In the genomic region with DNA sequence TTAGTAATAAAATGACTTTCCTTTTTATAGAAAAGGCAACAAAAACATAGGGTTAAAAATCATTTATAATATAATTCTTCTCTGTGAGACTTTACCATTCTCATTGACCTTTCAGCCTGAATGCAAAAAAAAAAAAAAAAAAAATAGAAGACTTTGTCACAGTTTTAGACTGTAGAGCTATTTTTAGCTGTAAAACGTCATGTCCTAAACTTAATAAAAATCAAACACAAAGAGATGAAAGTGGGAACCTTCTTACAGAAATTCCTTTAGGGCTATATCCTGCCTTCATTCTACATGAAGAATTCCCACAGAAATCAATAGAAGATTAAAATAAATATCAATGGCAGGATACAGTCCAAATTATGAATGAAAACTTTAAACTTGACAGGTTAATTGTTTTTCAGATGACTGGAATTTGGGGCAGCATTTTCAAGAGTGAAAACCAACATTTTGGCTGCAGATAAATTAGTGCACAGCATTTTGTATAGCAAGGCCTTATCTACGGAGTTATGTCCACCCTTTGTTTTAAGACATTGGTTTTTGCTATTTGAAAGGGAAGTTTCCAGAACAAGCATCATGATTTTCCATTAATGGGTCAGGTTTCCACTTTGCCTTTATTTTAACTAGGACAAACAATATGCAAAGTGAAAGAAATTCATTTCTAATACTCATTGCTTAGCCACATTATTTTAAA, we compare ENCODE assay signal across 18 cellular contexts.
DNase-seq lines count a peak whose midpoint lies in the region; ATAC-seq and TF ChIP-seq lines count a peak whose summit lies in the region.
"Had no signal": no experiment of that assay in that cellular context is flagged by ENCODE, and none has a peak within 500 bp of the region (broad histone marks: within the 10 kb centered on the region; RNA-seq: fewer than 3 reads in every experiment).

No MANE protein-coding gene starts in this region.

- no peak overlapping the region for H3K4me2 ChIP-seq in smooth muscle cell

- 29 to 40% methylated on average over 2 of the region's 2 CpGs for WGBS in heart right ventricle, 2 donors
- WGBS in smooth muscle cell (ENCODE audit: low lambda C conversion rate) = 63% methylated on average over 2 of the region's 2 CpGs
- 42 to 45% methylated on average over 2 of the region's 2 CpGs for WGBS in lower leg skin, 2 donors

- TF ChIP-seq POLR2A in lower leg skin (IDR thresholded peaks at IDR 0.05) = no peak
- TF ChIP-seq POLR2A in GM18505 (IDR thresholded peaks at IDR 0.05; ENCODE audit: borderline replicate concordance, extremely low read depth, insufficient read depth, insufficient read length) = no peak

- H3K9ac ChIP-seq in smooth muscle cell (ENCODE audit: low read depth) = no peak overlapping the region

- peaks cover 0 to 33% (median 0%) of the 10 kb centered on the region in 9 donors for H3K4me1 ChIP-seq in heart right ventricle
- peaks cover 18% of the 10 kb centered on the region for H3K4me1 ChIP-seq in SJSA1 (replicated peaks)
- peaks cover 14% of the 10 kb centered on the region for H3K4me1 ChIP-seq in foreskin keratinocyte
- peaks cover 2% of the 10 kb centered on the region for H3K4me1 ChIP-seq in smooth muscle cell (ENCODE audit: low read depth)

- H3K79me2 ChIP-seq in smooth muscle cell (ENCODE audit: low read depth) = no peaks in the 10 kb centered on the region

- intact Hi-C loops in heart right ventricle (cut with DNase I) (loop anchor here in 2 of 10 donors (10.0 kb wide), 1 partner anchor 154 kb away; no protein-coding TSS in a partner anchor), cardiac septum (cut with DNase I) (loop anchor here (2.0 to 5.0 kb wide), 2 partner anchors 47 to 156 kb away; no protein-coding TSS in a partner anchor), lower leg skin (cut with DNase I; ENCODE audit: low total_unique reads) (no loop called here)

- H3K4me3 ChIP-seq in heart right ventricle = no peak overlapping the region
- H3K4me3 ChIP-seq in SJSA1 = no peak overlapping the region
- no peak overlapping the region for H3K4me3 ChIP-seq in smooth muscle cell
- no peak overlapping the region for H3K4me3 ChIP-seq in lower leg skin (ENCODE audit: low read depth, poor library complexity, severe bottlenecking)
- H3K4me3 ChIP-seq: K562, MG63 had no signal

- H3K9me3 ChIP-seq in heart right ventricle (no peaks in the 10 kb centered on the region), SJSA1 (replicated peaks) (no peaks in the 10 kb centered on the region), smooth muscle cell (replicated peaks; ENCODE audit: low read depth) (no peaks in the 10 kb centered on the region)
- H3K9me3 ChIP-seq: MG63 had no signal

- H3K36me3 ChIP-seq in heart right ventricle (no peaks in the 10 kb centered on the region), SJSA1 (no peaks in the 10 kb centered on the region), smooth muscle cell (ENCODE audit: low read depth) (no peaks in the 10 kb centered on the region)
- H3K36me3 ChIP-seq: MG63 had no signal

- no peak for TF ChIP-seq CTCF in heart right ventricle (IDR thresholded peaks at IDR 0.05)
- TF ChIP-seq CTCF in foreskin keratinocyte (conservative IDR thresholded peaks at IDR 0.05) = no peak
- TF ChIP-seq CTCF in smooth muscle cell (IDR thresholded peaks at IDR 0.05; ENCODE audit: borderline replicate concordance, insufficient read depth, poor library complexity, severe bottlenecking) = no peak
- no peak for TF ChIP-seq CTCF in lower leg skin (IDR thresholded peaks at IDR 0.05)

- H2AFZ ChIP-seq in smooth muscle cell (ENCODE audit: low read depth) = no peak overlapping the region

- DNase-seq in heart right ventricle (no peak), cardiac septum (ENCODE audit: low spot score) (no peak), SJSA1 (ENCODE audit: low read depth in 1 of 2, low spot score in 2 of 2) (no peak), foreskin keratinocyte (no peak), smooth muscle cell (lab: John Stamatoyannopoulos, UW; ENCODE audit: unreplicated experiment) (no peak), lower leg skin (ENCODE audit: low spot score in 2 of 2) (no peak)
- DNase-seq: H7, NCI-H1048, NCI-H1417 treated with DMSO at 0.1 percent for 48 hours, NCI-H187 treated with DMSO at 0.1 percent for 48 hours, NCI-H2107, NCI-H446 treated with DMSO at 0.1 percent for 48 hours, NCI-H526 treated with DMSO at 0.1 percent for 48 hours, RPMI8226 had no signal

- no peaks in the 10 kb centered on the region for H3K27me3 ChIP-seq in heart right ventricle
- no peaks in the 10 kb centered on the region for H3K27me3 ChIP-seq in SJSA1 (replicated peaks)
- no peaks in the 10 kb centered on the region for H3K27me3 ChIP-seq in foreskin keratinocyte
- no peaks in the 10 kb centered on the region for H3K27me3 ChIP-seq in smooth muscle cell (ENCODE audit: low read depth)
- H3K27me3 ChIP-seq: MG63 had no signal

- ATAC-seq in heart right ventricle = peak in 4 of 8 donors; percentile 54 to 79 (median 66)
- ATAC-seq in foreskin keratinocyte = no peak
- no peak for ATAC-seq in GM21515 (IDR thresholded peaks at IDR 0.05; ENCODE audit: unreplicated experiment)
- ATAC-seq in GM18505 (IDR thresholded peaks at IDR 0.05; ENCODE audit: unreplicated experiment) = no peak
- ATAC-seq: K562 had no signal

- H3F3A ChIP-seq in smooth muscle cell (ENCODE audit: low read depth) = no peaks in the 10 kb centered on the region

- H4K20me1 ChIP-seq in smooth muscle cell (ENCODE audit: low read depth) = no peaks in the 10 kb centered on the region

- H3K27ac ChIP-seq in heart right ventricle = peak overlapping the region in 8 of 10 donors; percentile 1 to 82 (median 62)
- 0 out of 2 replicates have a peak overlapping the region, but pooled peaks have one; percentile 46 for H3K27ac ChIP-seq in SJSA1
- peak overlapping the region; percentile 88 for H3K27ac ChIP-seq in foreskin keratinocyte
- H3K27ac ChIP-seq in smooth muscle cell (ENCODE audit: low read depth) = peak overlapping the region; percentile 66
